ENCODE assay signal across 8 cellular contexts in the genomic region with DNA sequence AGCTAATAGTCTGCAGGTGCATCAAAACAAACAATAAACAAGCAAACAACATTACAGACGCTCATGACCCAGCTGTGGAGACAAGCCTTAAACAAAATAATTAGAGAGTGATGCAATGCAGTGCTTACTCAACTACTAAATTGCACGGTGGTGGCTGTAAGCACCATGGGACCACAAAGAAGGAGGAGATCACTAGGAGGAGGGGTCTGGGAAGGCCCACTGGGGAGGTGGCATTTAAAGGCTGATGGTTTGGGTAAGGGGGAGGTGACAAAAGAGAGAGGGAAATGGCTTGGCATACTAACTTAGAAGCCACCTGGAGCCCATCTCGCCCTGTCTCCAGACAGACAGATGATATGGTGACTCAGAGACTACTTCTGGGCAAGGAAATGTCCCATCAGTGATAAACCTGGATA.
A peak's percentile ranks its signal among the peaks of the same experiment; 100 is the strongest.
DNase-seq lines count a peak whose midpoint lies in the region; ATAC-seq and TF ChIP-seq lines count a peak whose summit lies in the region.

No MANE protein-coding gene starts in this region.

- 53 to 70% methylated on average over 3 of the region's 3 CpGs for WGBS in testis, 2 donors

- CTCF ChIA-PET in activated B cell treated with CpG ODN at 0.5 μM for 24 hours (lab: Charles Lee): no interaction called here

- H3K4me2 ChIP-seq in fibroblast of lung (ENCODE audit: extremely low read depth, insufficient read depth, low read length): peak overlapping the region; percentile 56
- H3K4me2 ChIP-seq in skeletal muscle satellite cell (ENCODE audit: low read length): peak overlapping the region; percentile 14

- H3K9ac ChIP-seq in fibroblast of lung (ENCODE audit: insufficient read depth, low read length) (no peak overlapping the region), skeletal muscle satellite cell (ENCODE audit: low read depth, low read length) (no peak overlapping the region)

- intact Hi-C loops in activated B cell treated with CpG ODN at 0.5 μM for 24 hours (cut with micrococcal nuclease): loop anchor here (1.0 to 5.0 kb wide), 6 partner anchors 16 to 1100 kb away; no protein-coding TSS in a partner anchor
- intact Hi-C loops in testis (cut with DNase I; ENCODE audit: low total_unique reads): no loop called here

- DNase-seq in DMS53 (lab: John Stamatoyannopoulos, UW) (peak; percentile 44), DMS53 treated with DMSO at 0.1 percent for 48 hours (lab: John Stamatoyannopoulos, UW; ENCODE audit: unreplicated experiment) (no peak), activated B cell treated with CpG ODN at 0.5 μM for 24 hours (no peak), fibroblast of lung (ENCODE audit: low read depth in 2 of 2) (peak; percentile 71 to 80), testis (no peak), ecto neural progenitor cell (ENCODE audit: low spot score) (no peak), HPDE6-E6E7 (ENCODE audit: extremely low spot score) (no peak)

- TF ChIP-seq CTCF in activated B cell treated with CpG ODN at 0.5 μM for 24 hours (IDR thresholded peaks at IDR 0.05) (no peak), fibroblast of lung (conservative IDR thresholded peaks at IDR 0.05 in 1 of 2, IDR thresholded peaks at IDR 0.05 in 1 of 2; ENCODE audit: low read depth in 1 of 2, low read length in 2 of 2) (no peak), testis (IDR thresholded peaks at IDR 0.05) (no peak)

- H3K27ac ChIP-seq in fibroblast of lung (ENCODE audit: insufficient read depth, low read length) (peak overlapping the region; percentile 97), testis (no peak overlapping the region)

- H3K4me1 Mint-ChIP-seq in activated B cell treated with CpG ODN at 0.5 μM for 24 hours: peaks cover 67% of the 10 kb centered on the region

- no peaks in the 10 kb centered on the region for H3K27me3 ChIP-seq in fibroblast of lung (ENCODE audit: control insufficient read depth, insufficient read depth, low read length)
- H3K27me3 ChIP-seq in skeletal muscle satellite cell (ENCODE audit: control insufficient read depth, insufficient read depth, low read length): no peaks in the 10 kb centered on the region
- no peaks in the 10 kb centered on the region for H3K27me3 ChIP-seq in testis

- TF ChIP-seq POLR2A in testis (IDR thresholded peaks at IDR 0.05): no peak

- H3K36me3 ChIP-seq in fibroblast of lung (ENCODE audit: control insufficient read depth, insufficient read depth, low read length): no peaks in the 10 kb centered on the region
- H3K36me3 ChIP-seq in skeletal muscle satellite cell (ENCODE audit: insufficient read depth, low read length): no peaks in the 10 kb centered on the region
- H3K36me3 ChIP-seq in testis (ENCODE audit: low read depth, missing control alignments): no peaks in the 10 kb centered on the region

- H3K4me1 ChIP-seq in fibroblast of lung (ENCODE audit: control insufficient read depth, extremely low read depth, insufficient read depth, low read length) (peaks cover 14% of the 10 kb centered on the region), skeletal muscle satellite cell (ENCODE audit: control insufficient read depth, insufficient read depth, low read length) (peaks cover 37% of the 10 kb centered on the region), testis (peaks cover 7% of the 10 kb centered on the region)

- H3K36me3 Mint-ChIP-seq in activated B cell treated with CpG ODN at 0.5 μM for 24 hours (ENCODE audit: low read depth): peaks cover 28% of the 10 kb centered on the region

- H3K4me3 Mint-ChIP-seq in activated B cell treated with CpG ODN at 0.5 μM for 24 hours: peak overlapping the region; percentile 92

- POLR2A ChIA-PET in activated B cell treated with CpG ODN at 0.5 μM for 24 hours (lab: Charles Lee): interaction anchor here (0.7 to 26.0 kb wide), 8 partner anchors 20 to 516 kb away, joined by 3 to 785 read pairs (median 4); a partner anchor contains a TSS

- H4K20me1 ChIP-seq in fibroblast of lung (ENCODE audit: control insufficient read depth, extremely low read depth, insufficient read depth, low read length): no peaks in the 10 kb centered on the region

- H3K27me3 Mint-ChIP-seq in activated B cell treated with CpG ODN at 0.5 μM for 24 hours: no peaks in the 10 kb centered on the region

- no peak overlapping the region for H2AFZ ChIP-seq in fibroblast of lung (ENCODE audit: low read length)

- H3K9me3 ChIP-seq in fibroblast of lung (ENCODE audit: control insufficient read depth, insufficient read depth, low read depth, low read length) (no peaks in the 10 kb centered on the region), skeletal muscle satellite cell (replicated peaks; ENCODE audit: low read length) (no peaks in the 10 kb centered on the region), testis (no peaks in the 10 kb centered on the region)

- H3K27ac Mint-ChIP-seq in activated B cell treated with CpG ODN at 0.5 μM for 24 hours: peak overlapping the region; percentile 97

- peak; percentile 31 for ATAC-seq in activated B cell treated with CpG ODN at 0.5 μM for 24 hours (ENCODE audit: low read depth)

- H3K4me3 ChIP-seq in fibroblast of lung (replicated peaks in 1 of 4; ENCODE audit: control extremely low read depth in 1 of 4, insufficient read depth in 1 of 4, low read depth in 3 of 4, low read length in 4 of 4) (no peak overlapping the region), skeletal muscle satellite cell (ENCODE audit: low read length) (no peak overlapping the region), testis (no peak overlapping the region)

- peaks cover 69% of the 10 kb centered on the region for H3K79me2 ChIP-seq in fibroblast of lung (ENCODE audit: control insufficient read depth, insufficient read depth, low read length)

- no peaks in the 10 kb centered on the region for H3K9me3 Mint-ChIP-seq in activated B cell treated with CpG ODN at 0.5 μM for 24 hours

Comparison
In these comparisons a context has a peak if more than half of its experiments do, and no peak if none do; other contexts are left out.
1. DNase-seq: peak in DMS53 (single experiment) and fibroblast of lung (2 of 2); none in DMS53 treated with DMSO at 0.1 percent for 48 hours (single experiment), activated B cell treated with CpG ODN at 0.5 μM for 24 hours (single experiment), testis (single experiment), ecto neural progenitor cell (single experiment) and HPDE6-E6E7 (single experiment).